In the genomic region with DNA sequence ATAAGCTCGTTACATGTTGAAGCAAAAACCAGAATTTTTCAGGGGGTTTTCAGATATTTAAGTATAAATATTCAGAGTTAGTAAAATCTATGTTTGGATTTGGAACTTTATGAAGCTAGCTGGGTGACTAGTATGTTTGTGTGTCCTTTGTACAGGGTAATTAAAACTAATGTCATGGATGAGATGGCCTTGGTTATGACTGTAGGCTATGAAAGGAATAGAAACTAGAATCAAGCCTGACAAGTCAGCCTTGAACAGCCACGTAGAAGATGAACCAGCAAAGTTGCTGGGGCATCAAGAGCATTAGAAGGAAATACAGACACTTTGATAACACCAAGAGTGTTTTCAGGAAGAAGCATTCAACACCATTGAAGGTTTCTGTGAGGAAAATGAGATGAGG, we compare ENCODE assay signal across 20 cellular contexts.
DNase-seq lines count a peak whose midpoint lies in the region; ATAC-seq, FAIRE-seq and TF ChIP-seq lines count a peak whose summit lies in the region.
"Had no signal": no experiment of that assay in that cellular context is flagged by ENCODE, and none has a peak within 500 bp of the region (broad histone marks: within the 10 kb centered on the region; RNA-seq: fewer than 3 reads in every experiment).

No MANE protein-coding gene starts in this region.

- no peak for TF ChIP-seq EP300 in GM12878 (IDR thresholded peaks at IDR 0.05; ENCODE audit: borderline replicate concordance in 1 of 2, control insufficient read depth in 1 of 2, low read depth in 2 of 2, low read length in 2 of 2)
- TF ChIP-seq EP300 in HepG2 (IDR thresholded peaks at IDR 0.05; ENCODE audit: low read depth in 2 of 2, low read length in 2 of 2) = no peak
- no peak for TF ChIP-seq EP300 in HepG2 (CRISPR knock-in tag; IDR thresholded peaks at IDR 0.05; ENCODE audit: borderline replicate concordance)

- BruUV-seq in PC-3 (replicated peaks; lab: Mats Ljungman, UMichigan) = no TSS peak
- BruUV-seq in GM12878 (replicated peaks; lab: Mats Ljungman, UMichigan) = no TSS peak
- no TSS peak for BruUV-seq in HepG2 (replicated peaks; lab: Mats Ljungman, UMichigan)

- TF ChIP-seq RAD21 in GM12878 (IDR thresholded peaks at IDR 0.05; ENCODE audit: insufficient read depth, low read depth, low read length) (no peak), HepG2 (CRISPR knock-in tag; IDR thresholded peaks at IDR 0.05) (no peak)

- H3K27me3 ChIP-seq in PC-3 (ENCODE audit: low read length) (no peaks in the 10 kb centered on the region), GM12878 (replicated peaks in 1 of 2; ENCODE audit: control insufficient read depth in 2 of 2, insufficient read depth in 2 of 2, low read length in 1 of 2) (no peaks in the 10 kb centered on the region), HepG2 (ENCODE audit: control insufficient read depth in 1 of 2, insufficient read depth in 2 of 2, low read length in 2 of 2) (no peaks in the 10 kb centered on the region)
- H3K27me3 ChIP-seq: BLaER1 treated with 17β-estradiol and CSF1 and Interleukin-3, amounts not matched to agents 10 nM and 100 nM had no signal

- ATAC-seq in PC-3 (no peak), GM12878 (peak; percentile 91), HG02759 (IDR thresholded peaks at IDR 0.05; ENCODE audit: unreplicated experiment) (no peak), HepG2 (no peak)
- ATAC-seq: A549; CD8-positive, alpha-beta T cell had no signal

- TF ChIP-seq POLR2A in GM12878 (IDR thresholded peaks at IDR 0.05; ENCODE audit: low read depth, low read length) (no peak), HepG2 (IDR thresholded peaks at IDR 0.05; ENCODE audit: insufficient read depth in 1 of 2, low read depth in 2 of 2, low read length in 2 of 2) (no peak)

- H3K79me2 ChIP-seq in PC-3 (ENCODE audit: low read length) (no peaks in the 10 kb centered on the region), GM12878 (ENCODE audit: control insufficient read depth, insufficient read depth, low read length) (no peaks in the 10 kb centered on the region), HepG2 (ENCODE audit: insufficient read depth, low read length) (no peaks in the 10 kb centered on the region)

- FAIRE-seq in GM12878 (lab: Jason Lieb, UNC) (no peak), HepG2 (lab: Jason Lieb, UNC) (no peak)
- FAIRE-seq: A549, D721Med, GM12891, GM19239 had no signal

- no peak overlapping the region for H3K27ac ChIP-seq in PC-3 (ENCODE audit: low read length)
- H3K27ac ChIP-seq in GM12878 (ENCODE audit: control insufficient read depth, insufficient read depth) = no peak overlapping the region
- no peak overlapping the region for H3K27ac ChIP-seq in HepG2 (ENCODE audit: extremely low read length, insufficient read depth, low read length)
- H3K27ac ChIP-seq: 22Rv1; A549; BLaER1 treated with 17β-estradiol and CSF1 and Interleukin-3, amounts not matched to agents 10 nM and 100 nM; C4-2B had no signal

- H3K4me1 ChIP-seq in PC-3 (ENCODE audit: insufficient read depth, low read length) (no peaks in the 10 kb centered on the region), GM12878 (ENCODE audit: control insufficient read depth, insufficient read depth, low read length) (no peaks in the 10 kb centered on the region), HepG2 (ENCODE audit: insufficient read depth, low read length) (no peaks in the 10 kb centered on the region)
- H3K4me1 ChIP-seq: A549; BLaER1 treated with 17β-estradiol and CSF1 and Interleukin-3, amounts not matched to agents 10 nM and 100 nM; Caco-2 had no signal

- RAD21 ChIA-PET in GM12878 (lab: Charles Lee; ENCODE audit: unreplicated experiment) = no interaction called here

- no peak for TF ChIP-seq CTCF in PC-3 (conservative IDR thresholded peaks at IDR 0.05; ENCODE audit: low read depth, low read length)
- no peak for TF ChIP-seq CTCF in GM12878 (IDR thresholded peaks at IDR 0.05 in 2 of 3, conservative IDR thresholded peaks at IDR 0.05 in 1 of 3; ENCODE audit: control insufficient read depth in 2 of 3, extremely low read depth in 1 of 3, insufficient read depth in 1 of 3, low read depth in 3 of 3, low read length in 3 of 3)
- no peak for TF ChIP-seq CTCF in HepG2 (CRISPR knock-in tag; IDR thresholded peaks at IDR 0.05)

- H3K4me2 ChIP-seq in PC-3 (ENCODE audit: low read length) = no peak overlapping the region
- H3K4me2 ChIP-seq in GM12878 (ENCODE audit: control insufficient read depth, insufficient read depth) = no peak overlapping the region
- no peak overlapping the region for H3K4me2 ChIP-seq in HepG2 (ENCODE audit: low read depth, low read length)
- H3K4me2 ChIP-seq: A549; BLaER1 treated with 17β-estradiol and CSF1 and Interleukin-3, amounts not matched to agents 10 nM and 100 nM had no signal

- intact Hi-C loops in PC-3 (cut with micrococcal nuclease) = no loop called here
- intact Hi-C loops in GM12878 (cut with micrococcal nuclease; ENCODE audit: unreplicated experiment) = no loop called here
- intact Hi-C loops in HepG2 (cut with micrococcal nuclease; ENCODE audit: unreplicated experiment) = no loop called here

- H3K9ac ChIP-seq in PC-3 (ENCODE audit: low read length) (no peak overlapping the region), GM12878 (ENCODE audit: control insufficient read depth, insufficient read depth, low read length) (no peak overlapping the region), HepG2 (ENCODE audit: insufficient read depth, low read depth, low read length) (no peak overlapping the region)
- H3K9ac ChIP-seq: BLaER1 treated with 17β-estradiol and CSF1 and Interleukin-3, amounts not matched to agents 10 nM and 100 nM had no signal

- H3F3A ChIP-seq in PC-3 (ENCODE audit: low read length, unreplicated experiment) = no peaks in the 10 kb centered on the region

- in situ Hi-C loops in GM12878 (cut with MboI) (no loop called here), HepG2 (cut with HindIII; ENCODE audit: extremely low pct_ligation_motif_present, low pct_unique_long_range_greater_than_20kb) (no loop called here)

- H4K20me1 ChIP-seq in PC-3 (ENCODE audit: low read length) (no peaks in the 10 kb centered on the region), GM12878 (ENCODE audit: control insufficient read depth, insufficient read depth) (no peaks in the 10 kb centered on the region), HepG2 (ENCODE audit: insufficient read depth, low read length) (no peaks in the 10 kb centered on the region)
- H4K20me1 ChIP-seq: BLaER1 treated with 17β-estradiol and CSF1 and Interleukin-3, amounts not matched to agents 10 nM and 100 nM had no signal

- H3K4me3 ChIP-seq in PC-3 (ENCODE audit: low read length) (no peak overlapping the region), GM12878 (no peak overlapping the region), HepG2 (replicated peaks in 1 of 3; ENCODE audit: insufficient read depth in 1 of 3, low read depth in 2 of 3, low read length in 3 of 3) (no peak overlapping the region)
- H3K4me3 ChIP-seq: A549; BLaER1 treated with 17β-estradiol and CSF1 and Interleukin-3, amounts not matched to agents 10 nM and 100 nM had no signal

- CTCF ChIA-PET in PC-3 (lab: Charles Lee) (no interaction called here), GM12878 (lab: Yijun Ruan, JAX) (no interaction called here), HepG2 (lab: Yijun Ruan, JAX; ENCODE audit: low intra/inter-chr PET ratio, low total read pairs) (no interaction called here)

- WGBS in GM12878 (ENCODE audit: insufficient coverage, insufficient replicate concordance, low lambda C conversion rate, missing lambda C conversion rate) = 4% methylated on average over 2 of the region's 2 CpGs
- 2% methylated on average over 2 of the region's 2 CpGs for WGBS in HepG2 (ENCODE audit: low lambda C conversion rate)

- SMC1A ChIA-PET in GM12878 (lab: Charles Lee; ENCODE audit: uncharacterized antibody, unreplicated experiment) = interaction anchor here (1.0 to 1.8 kb wide), 2 partner anchors 127 to 330 kb away, joined by 3 to 4 read pairs; no protein-coding TSS in a partner anchor

- DNase-seq in ELR (ENCODE audit: low read depth) = peak; percentile 12
- no peak for DNase-seq in PC-3
- no peak for DNase-seq in GM12878 (ENCODE audit: low read depth, low spot score)
- no peak for DNase-seq in HepG2 (ENCODE audit: low spot score)
- no peak for DNase-seq in SKM-1 treated with dmso at 0.1 percent for 144 hours (lab: John Stamatoyannopoulos, UW; ENCODE audit: unreplicated experiment)
- DNase-seq: AML-193; Caco-2; Calu3; CD4-positive, alpha-beta T cell; CD8-positive, alpha-beta T cell; DMS79 treated with DMSO at 0.1 percent for 48 hours; GDM1 had no signal

- no peaks in the 10 kb centered on the region for H3K36me3 ChIP-seq in PC-3 (ENCODE audit: low read depth, low read length)
- no peaks in the 10 kb centered on the region for H3K36me3 ChIP-seq in GM12878 (ENCODE audit: control insufficient read depth in 2 of 2, insufficient read depth in 2 of 2, low read length in 1 of 2)
- H3K36me3 ChIP-seq in HepG2 (replicated peaks in 1 of 2; ENCODE audit: control insufficient read depth in 1 of 2, insufficient read depth in 2 of 2, low read length in 2 of 2) = no peaks in the 10 kb centered on the region
- H3K36me3 ChIP-seq: BLaER1 treated with 17β-estradiol and CSF1 and Interleukin-3, amounts not matched to agents 10 nM and 100 nM had no signal

- no peaks in the 10 kb centered on the region for H3K9me2 ChIP-seq in PC-3 (replicated peaks; ENCODE audit: low read length)

- H2AFZ ChIP-seq in PC-3 (ENCODE audit: low read length) (0 out of 2 replicates have a peak overlapping the region, but pooled peaks have one; percentile 38), GM12878 (ENCODE audit: control insufficient read depth, low read depth, low read length) (no peak overlapping the region), HepG2 (ENCODE audit: low read length) (no peak overlapping the region)

- no peaks in the 10 kb centered on the region for H3K9me3 ChIP-seq in PC-3 (ENCODE audit: low read length)
- no peaks in the 10 kb centered on the region for H3K9me3 ChIP-seq in GM12878 (replicated peaks; ENCODE audit: control insufficient read depth, insufficient read depth, low read length)
- peaks cover 79% of the 10 kb centered on the region for H3K9me3 ChIP-seq in HepG2 (ENCODE audit: low read length)
- H3K9me3 ChIP-seq: A549; BLaER1 treated with 17β-estradiol and CSF1 and Interleukin-3, amounts not matched to agents 10 nM and 100 nM; Caco-2 had no signal

- POLR2A ChIA-PET in PC-3 (lab: Charles Lee; ENCODE audit: unreplicated experiment) = no interaction called here
- POLR2A ChIA-PET in GM12878 (lab: Charles Lee) = interaction anchor here (0.6 kb wide), 1 partner anchor 33 kb away, joined by 4 read pairs; no protein-coding TSS in a partner anchor
- POLR2A ChIA-PET in HepG2 (lab: Yijun Ruan, JAX) = no interaction called here

TF ChIP-seq in HepG2, 621 proteins besides CTCF, POLR2A, EP300 and RAD21 (continues in another document):
- TF ChIP-seq CBFB (CRISPR knock-in tag; IDR thresholded peaks at IDR 0.05) = no peak
- TF ChIP-seq ZNF644 (CRISPR knock-in tag; IDR thresholded peaks at IDR 0.05; ENCODE audit: low read depth) = no peak
- no peak for TF ChIP-seq NKX3-1 (CRISPR knock-in tag; IDR thresholded peaks at IDR 0.05)
- TF ChIP-seq PHF8 (CRISPR knock-in tag; IDR thresholded peaks at IDR 0.05) = no peak
- TF ChIP-seq, protein P1, sequence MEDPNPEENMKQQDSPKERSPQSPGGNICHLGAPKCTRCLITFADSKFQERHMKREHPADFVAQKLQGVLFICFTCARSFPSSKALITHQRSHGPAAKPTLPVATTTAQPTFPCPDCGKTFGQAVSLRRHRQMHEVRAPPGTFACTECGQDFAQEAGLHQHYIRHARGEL (CRISPR knock-in tag; IDR thresholded peaks at IDR 0.05) = no peak
- no peak for TF ChIP-seq ZNF577 (CRISPR knock-in tag; IDR thresholded peaks at IDR 0.05; ENCODE audit: borderline replicate concordance, low read depth)
